In the genomic region with DNA sequence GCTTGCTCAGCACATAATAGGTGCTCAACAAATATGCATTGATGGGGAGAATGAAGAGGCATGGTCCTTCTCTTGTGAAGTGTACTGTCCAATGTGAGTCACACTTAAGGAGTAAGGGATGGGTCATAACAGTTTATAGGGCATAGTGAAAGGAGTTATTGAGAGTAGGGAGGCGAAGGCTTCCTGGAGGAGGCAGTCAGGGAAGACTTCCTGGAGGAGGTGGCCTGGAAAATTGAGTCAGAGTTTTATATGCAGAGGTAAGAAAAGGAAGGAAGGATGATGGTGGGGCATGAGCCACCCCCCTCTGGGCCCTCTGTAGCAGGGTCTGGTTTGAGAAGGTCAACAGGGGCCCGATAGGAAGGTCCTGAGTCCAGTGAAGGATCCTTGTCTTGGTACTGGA, we compare ENCODE assay signal across 35 cellular contexts. TPM values are rescaled to one million over a fixed set of nuclear protein-coding genes. Genes with fewer than 3 reads are reported as not detected.
"Had no signal": no experiment of that assay in that cellular context is flagged by ENCODE, and none has a peak within 500 bp of the region (broad histone marks: within the 10 kb centered on the region; RNA-seq: fewer than 3 reads in every experiment).

No MANE protein-coding gene starts in this region.

- H2AFZ ChIP-seq: PC-9 had no signal

- FAIRE-seq: RCC 7860 had no signal

- H3K27me3 ChIP-seq: MG63, SJCRH30 had no signal

- H3K9me3 ChIP-seq: MG63, SJCRH30 had no signal

- H3K4me1 Mint-ChIP-seq: T-cell had no signal

- H3K4me3 Mint-ChIP-seq: T-cell had no signal

- H3K4me2 ChIP-seq: PC-9 had no signal

- ATAC-seq: Panc1, Right ventricle myocardium inferior, SK-N-SH treated with all-trans-retinoic acid at 6 μM for 48 hours, T-cell had no signal

- H3K27ac ChIP-seq: PC-9, RWPE1, SJCRH30, SK-N-MC had no signal

- H3K4me3 ChIP-seq: MG63, PC-9, SJCRH30, SK-N-MC had no signal

- H3K36me3 Mint-ChIP-seq: T-cell had no signal

- H3K4me1 ChIP-seq: SJCRH30 had no signal

- H3K36me3 ChIP-seq: MG63, SJCRH30 had no signal

- DNase-seq: Kasumi-1, MG63, NCI-H1048, NCI-H1092 treated with DMSO at 0.1 percent for 48 hours, NCI-H1105 treated with DMSO at 0.1 percent for 48 hours, NCI-H1417, NCI-H1436, NCI-H146, NCI-H1694, NCI-H187, NCI-H1930, NCI-H2029 treated with DMSO at 0.1 percent for 48 hours, NCI-H2081 treated with DMSO at 0.1 percent for 48 hours, NCI-H2107, NCI-H2171, NCI-H226, NCI-H446 treated with DMSO at 0.1 percent for 48 hours, NCI-H510A, NCI-H524, NCI-H526, NCI-H69, NCI-H748 treated with DMSO at 0.1 percent for 48 hours, NCI-H82, PC-9, SHP77, SIG-M5, SJCRH30, T-cell had no signal

- H3K27ac Mint-ChIP-seq: T-cell had no signal

RNA-seq across cellular contexts. Expression of a gene that starts 57.0 kb away (rescaled TPM):
- total RNA-seq: M059J, PC-9 had no signal
